Comparison of ENCODE assay signal across 1 cellular context in genomic region chr12:66713984-66714383, GRCh38.
TF ChIP-seq lines count a peak whose summit lies in the region.

No MANE protein-coding gene starts in this region.

TF ChIP-seq in GM12878, 131 proteins besides CTCF, POLR2A, EP300 and RAD21 (continued from another document):
- TF ChIP-seq MAX (IDR thresholded peaks at IDR 0.05; ENCODE audit: low read depth, low read length), result no peak
